ENCODE assay signal across 24 cellular contexts in the genomic region with DNA sequence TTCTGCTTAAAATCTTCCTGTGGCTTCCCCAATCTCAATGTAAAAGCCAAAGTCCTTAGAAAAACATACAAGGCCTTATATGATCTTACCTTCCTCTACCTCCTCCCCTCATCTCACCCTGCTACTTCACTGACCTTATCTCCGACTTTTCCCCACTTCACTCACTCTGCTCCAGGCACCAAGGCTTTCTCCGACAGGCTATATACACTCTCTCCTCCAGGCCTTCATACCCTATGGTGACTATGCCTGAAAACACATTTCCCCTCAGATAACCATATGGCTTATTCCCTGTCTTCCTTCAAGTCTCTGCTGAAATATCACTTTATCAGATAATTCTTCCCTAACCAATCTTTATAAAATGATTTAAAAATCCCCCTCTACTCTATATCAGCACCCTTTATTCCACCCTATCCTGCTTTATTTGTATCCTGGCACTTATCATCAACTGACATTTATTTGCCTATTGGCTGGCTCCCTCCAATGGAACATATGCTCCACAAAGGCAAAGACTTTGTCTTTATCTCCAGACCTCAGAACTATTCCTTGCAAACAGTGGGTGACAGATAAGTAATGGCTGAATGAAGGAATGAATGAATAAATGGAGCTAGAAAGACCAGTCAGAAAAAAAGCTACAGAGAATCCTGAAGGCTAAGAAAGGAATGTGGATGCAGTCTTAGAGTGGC.
"Had no signal": no experiment of that assay in that cellular context is flagged by ENCODE, and none has a peak within 500 bp of the region (broad histone marks: within the 10 kb centered on the region; RNA-seq: fewer than 3 reads in every experiment).

No MANE protein-coding gene starts in this region.

- H3K79me2 ChIP-seq: parathyroid adenoma had no signal

- H3K4me3 ChIP-seq: lower lobe of right lung, mucosa of descending colon, neural progenitor cell, right lobe of liver, thoracic aorta, tibial nerve, upper lobe of left lung had no signal

- H2AFZ ChIP-seq: neural progenitor cell, parathyroid adenoma had no signal

- H3K36me3 ChIP-seq: lower lobe of right lung, neural progenitor cell, right lobe of liver, thoracic aorta, tibial nerve, upper lobe of left lung had no signal

- H3K27ac Mint-ChIP-seq: effector memory CD8-positive, alpha-beta T cell; mesothelial cell of epicardium; naive B cell; neural progenitor cell; stimulated activated naive B cell treated with anti-CD40 and anti-IgM and Interleukin-4, amounts not matched to agents 10 μg/mL and 1 μg/mL and 100 μg/mL, for 72 hours; stimulated activated naive CD8-positive, alpha-beta T cell treated with anti-CD3 and anti-CD28 coated beads, Interleukin-15, Interleukin-2, amounts not matched to agents 100 ng/mL and 50 ng/mL, for 24 hours had no signal

- H3K9me3 ChIP-seq: lower lobe of right lung, mucosa of descending colon, right lobe of liver, thoracic aorta, tibial nerve, upper lobe of left lung had no signal

- FAIRE-seq: endometrium, frontal cortex, keratinocyte, small intestine, urothelium cell line had no signal

- H3K27ac ChIP-seq: lower lobe of right lung, neural progenitor cell, parathyroid adenoma, right lobe of liver, thoracic aorta, tibial nerve, upper lobe of left lung had no signal

- H3K27me3 Mint-ChIP-seq: naive B cell; progenitor cell of endocrine pancreas; stimulated activated naive B cell treated with anti-CD40 and anti-IgM and Interleukin-4, amounts not matched to agents 10 μg/mL and 1 μg/mL and 100 μg/mL, for 72 hours; stimulated activated naive CD8-positive, alpha-beta T cell treated with anti-CD3 and anti-CD28 coated beads, Interleukin-15, Interleukin-2, amounts not matched to agents 100 ng/mL and 50 ng/mL, for 24 hours had no signal

- DNase-seq: cortex of kidney; effector memory CD8-positive, alpha-beta T cell; left ventricle myocardium superior; lower lobe of right lung; mucosa of descending colon; naive B cell; right lobe of liver; small intestine; stimulated activated CD4-positive, alpha-beta T cell treated with anti-CD3 and anti-CD28 coated beads, Interleukin-15, amount 100 ng/mL, for 24 hours; stimulated activated CD4-positive, alpha-beta T cell treated with anti-CD3 and anti-CD28 coated beads, Interleukin-2, amount 100 ng/mL, for 48 hours; stimulated activated naive B cell treated with anti-CD40 and anti-IgM and Interleukin-4, amounts not matched to agents 10 μg/mL and 1 μg/mL and 100 μg/mL, for 72 hours; upper lobe of left lung had no signal

- H3K4me1 ChIP-seq: lower lobe of right lung, parathyroid adenoma, right lobe of liver, tibial nerve, upper lobe of left lung had no signal

- H3K4me2 ChIP-seq: neural progenitor cell had no signal

- H3K9ac ChIP-seq: neural progenitor cell, parathyroid adenoma had no signal

- H3K27me3 ChIP-seq: neural progenitor cell, right lobe of liver, tibial nerve, upper lobe of left lung had no signal

- H3K4me3 Mint-ChIP-seq: effector memory CD8-positive, alpha-beta T cell; mesothelial cell of epicardium; naive B cell; nephron; neural progenitor cell; stimulated activated naive B cell treated with anti-CD40 and anti-IgM and Interleukin-4, amounts not matched to agents 10 μg/mL and 1 μg/mL and 100 μg/mL, for 72 hours; stimulated activated naive CD8-positive, alpha-beta T cell treated with anti-CD3 and anti-CD28 coated beads, Interleukin-15, Interleukin-2, amounts not matched to agents 100 ng/mL and 50 ng/mL, for 24 hours had no signal

- H3K36me3 Mint-ChIP-seq: mesothelial cell of epicardium; naive B cell; neural progenitor cell; stimulated activated naive B cell treated with anti-CD40 and anti-IgM and Interleukin-4, amounts not matched to agents 10 μg/mL and 1 μg/mL and 100 μg/mL, for 72 hours had no signal

- ATAC-seq: effector memory CD8-positive, alpha-beta T cell; left ventricle myocardium superior; lower lobe of right lung; mucosa of descending colon; right lobe of liver; stimulated activated naive B cell treated with anti-CD40 and anti-IgM and Interleukin-4, amounts not matched to agents 10 μg/mL and 1 μg/mL and 100 μg/mL, for 72 hours had no signal
